14 cellular contexts compared by ENCODE assay signal in genomic region chr10:99920901-99921300, GRCh38.
A peak's percentile ranks its signal among the peaks of the same experiment; 100 is the strongest.
DNase-seq lines count a peak whose midpoint lies in the region; ATAC-seq, FAIRE-seq and TF ChIP-seq lines count a peak whose summit lies in the region.
"Had no signal": no experiment of that assay in that cellular context is flagged by ENCODE, and none has a peak within 500 bp of the region (broad histone marks: within the 10 kb centered on the region; RNA-seq: fewer than 3 reads in every experiment).

No MANE protein-coding gene starts in this region.

- no peak overlapping the region for H3K4me3 Mint-ChIP-seq in astrocyte (ENCODE audit: unreplicated experiment)
- H3K4me3 Mint-ChIP-seq: activated CD8-positive, alpha-beta T cell treated with anti-CD3 and anti-CD28 coated beads for 36 hours; CD8-positive, alpha-beta memory T cell; naive B cell had no signal

- WGBS in IMR-90 (ENCODE audit: extremely low coverage in 2 of 2, insufficient read length in 1 of 2), 2 experiments: 100% methylated on average over 2 of the region's 4 CpGs; no CpG with 5 or more reads in 1 of the 2 experiments

- H3K79me2 ChIP-seq in astrocyte (ENCODE audit: insufficient read depth, low read length): peaks cover 95% of the 10 kb centered on the region

- H4K5ac ChIP-seq in IMR-90 (ENCODE audit: low read depth, low read length): no peak overlapping the region

- H3K18ac ChIP-seq in IMR-90 (ENCODE audit: low read depth, low read length): no peak overlapping the region

- H4K20me1 ChIP-seq in IMR-90 (ENCODE audit: insufficient read depth, low read length): no peaks in the 10 kb centered on the region; the same call in 1 of the 2 replicates
- peaks cover 58% of the 10 kb centered on the region for H4K20me1 ChIP-seq in astrocyte (ENCODE audit: insufficient read depth, low read length)

- peaks cover 30 to 77% of the 10 kb centered on the region in 2 experiments for H3K79me1 ChIP-seq in IMR-90 (ENCODE audit: low read depth in 1 of 2, low read length in 2 of 2)

- H2AK5ac ChIP-seq in IMR-90 (ENCODE audit: low read depth, low read length): no peak overlapping the region

- peaks cover 6% of the 10 kb centered on the region for H3K9me1 ChIP-seq in IMR-90 (ENCODE audit: insufficient read depth, low read length)

- TF ChIP-seq CTCF in IMR-90 (conservative IDR thresholded peaks at IDR 0.05; ENCODE audit: low read depth, low read length) (no peak), astrocyte (IDR thresholded peaks at IDR 0.05; ENCODE audit: insufficient read depth, low read depth, low read length) (no peak), foreskin keratinocyte (conservative IDR thresholded peaks at IDR 0.05) (no peak)

- no peak overlapping the region for H2BK120ac ChIP-seq in IMR-90 (ENCODE audit: low read depth, low read length)

- H3K36me3 ChIP-seq in IMR-90 (ENCODE audit: control insufficient read depth, insufficient read depth, low read length) (no peaks in the 10 kb centered on the region; the same call in 1 of the 2 replicates), astrocyte (ENCODE audit: insufficient read depth, low read length) (peaks cover 5% of the 10 kb centered on the region), skeletal muscle satellite cell (ENCODE audit: insufficient read depth, low read length) (peaks cover 9% of the 10 kb centered on the region)
- H3K36me3 ChIP-seq: sigmoid colon had no signal

- no peak overlapping the region for H3K4me2 ChIP-seq in IMR-90 (ENCODE audit: low read depth, low read length)
- H3K4me2 ChIP-seq in astrocyte (ENCODE audit: low read length): peak overlapping the region; percentile 29
- peak overlapping the region; percentile 35 for H3K4me2 ChIP-seq in skeletal muscle satellite cell (ENCODE audit: low read length)

- intact Hi-C loops in IMR-90 (cut with micrococcal nuclease): no loop called here

- CTCF ChIA-PET in IMR-90 (lab: Yijun Ruan, JAX): no interaction called here

- H2BK20ac ChIP-seq in IMR-90 (ENCODE audit: low read depth, low read length): no peak overlapping the region

- no peak overlapping the region for H3K23ac ChIP-seq in IMR-90 (ENCODE audit: low read depth, low read length)

- ATAC-seq in IMR-90 (ENCODE audit: low read depth) (no peak), foreskin keratinocyte (peak; percentile 74), GM19328 (IDR thresholded peaks at IDR 0.05; ENCODE audit: unreplicated experiment) (no peak), GM18517 (IDR thresholded peaks at IDR 0.05; ENCODE audit: unreplicated experiment) (no peak)
- ATAC-seq: activated CD8-positive, alpha-beta T cell treated with anti-CD3 and anti-CD28 coated beads for 36 hours had no signal

- H4K8ac ChIP-seq in IMR-90 (ENCODE audit: low read depth in 2 of 2, low read length in 2 of 2): no peak overlapping the region

- POLR2A ChIA-PET in IMR-90 (lab: Charles Lee; ENCODE audit: unreplicated experiment): no interaction called here

- no peak overlapping the region for H2BK15ac ChIP-seq in IMR-90 (ENCODE audit: low read depth, low read length)

- H3K4me1 Mint-ChIP-seq in astrocyte (ENCODE audit: low read depth, unreplicated experiment): peaks cover 20% of the 10 kb centered on the region

- DNase-seq in IMR-90 (peak; percentile 64), astrocyte (ENCODE audit: low read depth) (peak; percentile 52), foreskin keratinocyte (peak; percentile 73 to 86), epidermal melanocyte (ENCODE audit: insufficient read length, low spot score) (no peak)
- DNase-seq: activated CD8-positive, alpha-beta T cell treated with anti-CD3 and anti-CD28 coated beads for 36 hours; caudate nucleus; CD8-positive, alpha-beta memory T cell; naive B cell; NCI-H2029; sigmoid colon had no signal

- H2AFZ ChIP-seq in IMR-90 (replicated peaks; ENCODE audit: low read length, poor library complexity): no peak overlapping the region
- no peak overlapping the region for H2AFZ ChIP-seq in astrocyte (ENCODE audit: low read depth, low read length)

- BruUV-seq in IMR-90 (replicated peaks; lab: Mats Ljungman, UMichigan): no TSS peak

- H3K14ac ChIP-seq in IMR-90 (replicated peaks; ENCODE audit: low read depth, low read length): no peak overlapping the region

- no peak overlapping the region for H2AK9ac ChIP-seq in IMR-90 (replicated peaks; ENCODE audit: low read depth, low read length, poor library complexity)

- no peak for TF ChIP-seq RAD21 in IMR-90 (IDR thresholded peaks at IDR 0.05; ENCODE audit: low read length)

- FAIRE-seq in astrocyte (lab: Jason Lieb, UNC): no peak
- FAIRE-seq: RCC 7860 had no signal

- no peak overlapping the region for H3K4ac ChIP-seq in IMR-90 (ENCODE audit: low read depth, low read length)

- H3K9ac ChIP-seq in IMR-90 (ENCODE audit: low read depth, low read length) (no peak overlapping the region), astrocyte (ENCODE audit: low read length) (no peak overlapping the region), skeletal muscle satellite cell (ENCODE audit: low read depth, low read length) (no peak overlapping the region)

- H3K27me3 ChIP-seq in IMR-90 (ENCODE audit: control insufficient read depth, insufficient read depth, low read length) (no peaks in the 10 kb centered on the region), astrocyte (ENCODE audit: insufficient read depth, low read length) (no peaks in the 10 kb centered on the region), foreskin keratinocyte (no peaks in the 10 kb centered on the region), skeletal muscle satellite cell (ENCODE audit: control insufficient read depth, insufficient read depth, low read length) (no peaks in the 10 kb centered on the region)
- H3K27me3 ChIP-seq: sigmoid colon had no signal

- no peak overlapping the region for H3K56ac ChIP-seq in IMR-90 (ENCODE audit: extremely low read depth, insufficient read depth, low read length)

- H3K9me3 ChIP-seq in IMR-90 (ENCODE audit: control insufficient read depth, insufficient read depth, low read length) (no peaks in the 10 kb centered on the region), astrocyte (ENCODE audit: insufficient read depth, low read depth, low read length) (no peaks in the 10 kb centered on the region), skeletal muscle satellite cell (replicated peaks; ENCODE audit: low read length) (no peaks in the 10 kb centered on the region)
- H3K9me3 ChIP-seq: sigmoid colon had no signal

- no peaks in the 10 kb centered on the region for H3K27me3 Mint-ChIP-seq in astrocyte (ENCODE audit: low read depth, unreplicated experiment)
- H3K27me3 Mint-ChIP-seq: activated CD8-positive, alpha-beta T cell treated with anti-CD3 and anti-CD28 coated beads for 36 hours; CD8-positive, alpha-beta memory T cell; naive B cell had no signal

- no peak overlapping the region for H4K91ac ChIP-seq in IMR-90 (ENCODE audit: insufficient read depth, low read depth, low read length)

- TF ChIP-seq POLR2A in IMR-90 (IDR thresholded peaks at IDR 0.05; ENCODE audit: low read depth, low read length): no peak

- H3K36me3 Mint-ChIP-seq in astrocyte (ENCODE audit: low read depth, unreplicated experiment): peaks cover 9% of the 10 kb centered on the region

- H3K27ac Mint-ChIP-seq in astrocyte (ENCODE audit: unreplicated experiment): no peak overlapping the region
- H3K27ac Mint-ChIP-seq: activated CD8-positive, alpha-beta T cell treated with anti-CD3 and anti-CD28 coated beads for 36 hours had no signal

- H3K4me1 ChIP-seq in IMR-90 (ENCODE audit: control insufficient read depth, insufficient read depth, low read length) (peaks cover 4% of the 10 kb centered on the region; the same call in 1 of the 2 replicates), astrocyte (ENCODE audit: insufficient read depth, low read length) (peaks cover 24% of the 10 kb centered on the region), foreskin keratinocyte (peaks cover 35% of the 10 kb centered on the region), skeletal muscle satellite cell (ENCODE audit: control insufficient read depth, insufficient read depth, low read length) (peaks cover 44% of the 10 kb centered on the region)

- dilution Hi-C loops in IMR-90 (cut with HindIII; ENCODE audit: low sequenced_read_pairs, unreplicated experiment): no loop called here

- H3K27ac ChIP-seq in IMR-90 (ENCODE audit: insufficient read depth, low read length) (no peak overlapping the region), astrocyte (ENCODE audit: low read depth, low read length) (no peak overlapping the region), foreskin keratinocyte (peak overlapping the region; percentile 9)

- in situ Hi-C loops in IMR-90 (cut with MboI; ENCODE audit: low sequenced_read_pairs): no loop called here

- peaks cover 3% of the 10 kb centered on the region for H3K9me3 Mint-ChIP-seq in astrocyte (ENCODE audit: unreplicated experiment)
- H3K9me3 Mint-ChIP-seq: activated CD8-positive, alpha-beta T cell treated with anti-CD3 and anti-CD28 coated beads for 36 hours; CD8-positive, alpha-beta memory T cell; naive B cell had no signal

- no peak overlapping the region for H3K4me3 ChIP-seq in IMR-90 (ENCODE audit: insufficient read depth, low read depth, low read length)
- H3K4me3 ChIP-seq in astrocyte (ENCODE audit: insufficient read depth, low read depth, low read length): no peak overlapping the region
- H3K4me3 ChIP-seq in skeletal muscle satellite cell (ENCODE audit: low read length): no peak overlapping the region
- H3K4me3 ChIP-seq: sigmoid colon had no signal

- no peak overlapping the region for H2BK5ac ChIP-seq in IMR-90 (ENCODE audit: low read depth, low read length, poor library complexity, severe bottlenecking)

TF ChIP-seq in IMR-90, 13 proteins besides CTCF, POLR2A, EP300 and RAD21 (continues in another document):
- TF ChIP-seq SMC3 (IDR thresholded peaks at IDR 0.05; ENCODE audit: low read depth, low read length) (no peak), NFE2L2 (IDR thresholded peaks at IDR 0.05; ENCODE audit: low read depth, low read length) (no peak), FOS (IDR thresholded peaks at IDR 0.05; ENCODE audit: low read depth, low read length) (no peak), MAFK (IDR thresholded peaks at IDR 0.05; ENCODE audit: low read depth, low read length) (no peak)
- TF ChIP-seq, protein P1, sequence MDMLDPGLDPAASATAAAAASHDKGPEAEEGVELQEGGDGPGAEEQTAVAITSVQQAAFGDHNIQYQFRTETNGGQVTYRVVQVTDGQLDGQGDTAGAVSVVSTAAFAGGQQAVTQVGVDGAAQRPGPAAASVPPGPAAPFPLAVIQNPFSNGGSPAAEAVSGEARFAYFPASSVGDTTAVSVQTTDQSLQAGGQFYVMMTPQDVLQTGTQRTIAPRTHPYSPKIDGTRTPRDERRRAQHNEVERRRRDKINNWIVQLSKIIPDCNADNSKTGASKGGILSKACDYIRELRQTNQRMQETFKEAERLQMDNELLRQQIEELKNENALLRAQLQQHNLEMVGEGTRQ (IDR thresholded peaks at IDR 0.05; ENCODE audit: low read depth, low read length): no peak
